In genomic region chr12:121467638-121468403, GRCh38 we compare ENCODE assay signal across 1 cellular context.
A peak's percentile ranks its signal among the peaks of the same experiment; 100 is the strongest.
TF ChIP-seq lines count a peak whose summit lies in the region.

No MANE protein-coding gene starts in this region.

TF ChIP-seq in GM12878, 131 proteins besides CTCF, POLR2A, EP300 and RAD21 (continued from another document):
- TF ChIP-seq MXI1 (IDR thresholded peaks at IDR 0.05; ENCODE audit: low read depth, low read length), result peak; percentile 70; the same call in 1 of the 2 replicates
